In genomic region chr2:120028795-120029194, GRCh38 we compare ENCODE assay signal across 9 cellular contexts.
"Had no signal": no experiment of that assay in that cellular context is flagged by ENCODE, and none has a peak within 500 bp of the region (broad histone marks: within the 10 kb centered on the region; RNA-seq: fewer than 3 reads in every experiment).

No MANE protein-coding gene starts in this region.

- DNase-seq: GM23248, GOT3, H7, HFFc6, IMR-90, KBM-7 had no signal

- ATAC-seq: HCT116 had no signal

- H3K4me3 Mint-ChIP-seq: HFFc6 had no signal

- H3K9me3 ChIP-seq: HAP-1 had no signal

- H3K36me3 ChIP-seq: HAP-1 had no signal

- H3K9ac ChIP-seq: GM23248 had no signal

- H2AFZ ChIP-seq: GM23248 had no signal

- H3K4me3 ChIP-seq: GM23248, HAP-1 had no signal

- H3K27ac ChIP-seq: GM23248, HL-60 had no signal

- H3K27ac Mint-ChIP-seq: HFFc6 had no signal
